9 cellular contexts compared by ENCODE assay signal in the genomic region with DNA sequence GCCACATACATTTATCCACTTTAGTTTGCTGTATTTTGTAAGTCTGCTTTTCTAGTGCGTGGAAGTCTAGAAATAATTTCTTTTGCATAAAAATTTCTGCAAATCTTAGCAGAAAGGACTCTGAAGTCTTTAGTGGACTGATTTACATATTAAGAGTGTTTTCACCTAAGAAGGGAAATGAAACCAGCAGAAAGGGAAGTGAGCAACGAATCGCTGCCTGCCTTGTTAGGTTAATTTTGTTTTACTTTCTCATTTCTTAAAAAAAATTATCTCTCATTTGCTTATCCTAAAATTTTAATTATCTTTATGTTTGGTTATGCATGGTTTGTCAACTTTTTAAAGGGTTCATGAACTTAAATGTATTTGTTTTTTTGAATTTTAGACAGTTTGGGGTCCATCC. TPM values are rescaled to one million over a fixed set of nuclear protein-coding genes. Genes with fewer than 3 reads are reported as not detected.
DNase-seq lines count a peak whose midpoint lies in the region; ATAC-seq and TF ChIP-seq lines count a peak whose summit lies in the region.
"Had no signal": no experiment of that assay in that cellular context is flagged by ENCODE, and none has a peak within 500 bp of the region (broad histone marks: within the 10 kb centered on the region; RNA-seq: fewer than 3 reads in every experiment).

No MANE protein-coding gene starts in this region.

- WGBS in prostate gland: 83% methylated on average over 3 of the region's 3 CpGs

- H3K4me3 Mint-ChIP-seq in activated T-cell treated with anti-CD3 and anti-CD28 coated beads, Interleukin-2, amount 50 U/mL, for 4 hours: peak overlapping the region; percentile 82
- H3K4me3 Mint-ChIP-seq in stimulated activated naive CD8-positive, alpha-beta T cell treated with anti-CD3 and anti-CD28 coated beads, Interleukin-15, amount 100 ng/mL, for 72 hours: peak overlapping the region; percentile 91 to 93

- no peak overlapping the region for H3K4me3 ChIP-seq in Peyer's patch
- H3K4me3 ChIP-seq in prostate gland: no peak overlapping the region

- H3K27me3 ChIP-seq in Peyer's patch: no peaks in the 10 kb centered on the region
- H3K27me3 ChIP-seq in prostate gland (replicated peaks; ENCODE audit: insufficient read depth): no peaks in the 10 kb centered on the region

- peaks cover 0 to 12% (median 0%) of the 10 kb centered on the region in 3 donors for H3K36me3 ChIP-seq in Peyer's patch
- no peaks in the 10 kb centered on the region for H3K36me3 ChIP-seq in prostate gland

- peaks cover 80% of the 10 kb centered on the region for H3K4me1 Mint-ChIP-seq in activated T-cell treated with anti-CD3 and anti-CD28 coated beads, Interleukin-2, amount 50 U/mL, for 4 hours (ENCODE audit: low read depth)
- H3K4me1 Mint-ChIP-seq in stimulated activated naive CD8-positive, alpha-beta T cell treated with anti-CD3 and anti-CD28 coated beads, Interleukin-15, amount 100 ng/mL, for 72 hours: peaks cover 70% of the 10 kb centered on the region

- intact Hi-C loops in Right ventricle myocardium superior (cut with DNase I): no loop called here
- intact Hi-C loops in prostate gland (cut with DNase I): no loop called here

- H3K4me1 ChIP-seq in Peyer's patch (peaks cover 0 to 10% (median 2%) of the 10 kb centered on the region in 4 donors), prostate gland (replicated peaks) (no peaks in the 10 kb centered on the region)

- H3K9me3 Mint-ChIP-seq in activated T-cell treated with anti-CD3 and anti-CD28 coated beads, Interleukin-2, amount 50 U/mL, for 4 hours: peaks cover 7% of the 10 kb centered on the region
- H3K9me3 Mint-ChIP-seq in stimulated activated naive CD8-positive, alpha-beta T cell treated with anti-CD3 and anti-CD28 coated beads, Interleukin-15, amount 100 ng/mL, for 72 hours: no peaks in the 10 kb centered on the region

- TF ChIP-seq CTCF in Peyer's patch (IDR thresholded peaks at IDR 0.05) (no peak), prostate gland (IDR thresholded peaks at IDR 0.05) (no peak)

- H3K27ac ChIP-seq in Peyer's patch (peak overlapping the region in 3 of 4 donors; percentile 42 to 78 (median 77)), prostate gland (no peak overlapping the region)

- H3K9me3 ChIP-seq in Peyer's patch (no peaks in the 10 kb centered on the region), prostate gland (no peaks in the 10 kb centered on the region)

- H3K27ac Mint-ChIP-seq in stimulated activated naive CD8-positive, alpha-beta T cell treated with anti-CD3 and anti-CD28 coated beads, Interleukin-15, amount 100 ng/mL, for 72 hours: peak overlapping the region; percentile 93 to 95

- peak in 1 of 2 donors; percentile 39 for ATAC-seq in activated T-cell treated with anti-CD3 and anti-CD28 coated beads, Interleukin-2, amount 50 U/mL, for 4 hours
- peak; percentile 68 for ATAC-seq in HG02981 (IDR thresholded peaks at IDR 0.05; ENCODE audit: unreplicated experiment)
- peak; percentile 53 for ATAC-seq in stimulated activated naive CD8-positive, alpha-beta T cell treated with anti-CD3 and anti-CD28 coated beads, Interleukin-15, amount 100 ng/mL, for 72 hours
- no peak for ATAC-seq in Right ventricle myocardium superior (ENCODE audit: poor library complexity)

- no peak for DNase-seq in activated T-cell treated with anti-CD3 and anti-CD28 coated beads, Interleukin-2, amount 50 U/mL, for 4 hours
- DNase-seq in activated T-cell treated with anti-CD3 and anti-CD28 coated beads, Interleukin-2, amount 50 U/mL, for 1 hour: no peak
- DNase-seq in Peyer's patch (no peak), Right ventricle myocardium superior (no peak), prostate gland (ENCODE audit: low spot score) (no peak), retina (no peak)
- DNase-seq in stimulated activated naive CD8-positive, alpha-beta T cell treated with anti-CD3 and anti-CD28 coated beads, Interleukin-15, amount 100 ng/mL, for 72 hours: no peak

- H3K36me3 Mint-ChIP-seq in activated T-cell treated with anti-CD3 and anti-CD28 coated beads, Interleukin-2, amount 50 U/mL, for 4 hours (ENCODE audit: insufficient read depth): peaks cover 22% of the 10 kb centered on the region

- H3K27me3 Mint-ChIP-seq in activated T-cell treated with anti-CD3 and anti-CD28 coated beads, Interleukin-2, amount 50 U/mL, for 4 hours (ENCODE audit: low read depth): no peaks in the 10 kb centered on the region
- no peaks in the 10 kb centered on the region for H3K27me3 Mint-ChIP-seq in stimulated activated naive CD8-positive, alpha-beta T cell treated with anti-CD3 and anti-CD28 coated beads, Interleukin-15, amount 100 ng/mL, for 72 hours

- TF ChIP-seq POLR2A in Peyer's patch (IDR thresholded peaks at IDR 0.05) (no peak), prostate gland (IDR thresholded peaks at IDR 0.05) (no peak)

RNA-seq across cellular contexts. Expression of a gene that starts 0.8 kb away (rescaled TPM):
- 1 to 10 TPM; 3.3 to 4.0 (median 3.9) TPM for total RNA-seq in activated T-cell treated with anti-CD3 and anti-CD28 coated beads, Interleukin-2, amount 50 U/mL, for 4 hours
- total RNA-seq in Peyer's patch: 1 to 10 TPM in 1 of 4 donors, under 1 TPM in 1, not detected in 2; 0.53 to 4.1 TPM
- not detected for total RNA-seq in Right ventricle myocardium superior
- total RNA-seq in prostate gland: 1 to 10 TPM in 1 of 2 donors, not detected in 1; 1.4 TPM
- total RNA-seq: RPMI7951 had no signal

RNA-seq across cellular contexts. Expression of a gene that starts 48.3 kb away (rescaled TPM):
- total RNA-seq in activated T-cell treated with anti-CD3 and anti-CD28 coated beads, Interleukin-2, amount 50 U/mL, for 4 hours: 10 to 100 TPM; 48.6 to 86.8 (median 65.7) TPM
- 10 to 100 TPM in 1 of 4 donors, 1 to 10 TPM in 3; 1.1 to 24.8 (median 3.9) TPM for total RNA-seq in Peyer's patch
- total RNA-seq in Right ventricle myocardium superior: 1.6 TPM
- 1 to 10 TPM; 2.6 to 3.8 TPM for total RNA-seq in prostate gland

RNA-seq across cellular contexts. Expression of a gene that starts 58.3 kb away (rescaled TPM):
- 10 to 100 TPM; 48.5 to 50.4 (median 49.1) TPM for total RNA-seq in activated T-cell treated with anti-CD3 and anti-CD28 coated beads, Interleukin-2, amount 50 U/mL, for 4 hours
- total RNA-seq in Peyer's patch (10 to 100 TPM; 38.8 to 67.8 (median 63.4) TPM), Right ventricle myocardium superior (35.4 TPM), prostate gland (10 to 100 TPM; 60.7 to 86.9 TPM)

Comparison
In these comparisons a context has a peak if more than half of its experiments do, and no peak if none do; other contexts are left out.
1. H3K27ac ChIP-seq: peak in Peyer's patch (3 of 4); none in prostate gland (0 of 2).